Comparison of ENCODE assay signal across 32 cellular contexts in genomic region chr2:10875126-10875525, GRCh38. TPM values are rescaled to one million over a fixed set of nuclear protein-coding genes. Genes with fewer than 3 reads are reported as not detected.
"Had no signal": no experiment of that assay in that cellular context is flagged by ENCODE, and none has a peak within 500 bp of the region (broad histone marks: within the 10 kb centered on the region; RNA-seq: fewer than 3 reads in every experiment).

No MANE protein-coding gene starts in this region.

- H3K4me1 ChIP-seq: ascending aorta, gastroesophageal sphincter, uterus had no signal

- H3K27me3 Mint-ChIP-seq: brain had no signal

- ATAC-seq: activated CD4-positive, CD25-positive, alpha-beta regulatory T cell treated with anti-CD3 and anti-CD28 coated beads, Interleukin-2, amount 50 U/mL, for 24 hours; gastroesophageal sphincter; naive thymus-derived CD4-positive, alpha-beta T cell; T-helper 17 cell had no signal

- H3K4me3 Mint-ChIP-seq: activated naive CD4-positive, alpha-beta T cell treated with anti-CD3 and anti-CD28 coated beads, Interleukin-2, amount 10 ng/mL, durations not matched to agents 7 days and 5 days; activated naive CD8-positive, alpha-beta T cell treated with anti-CD3 and anti-CD28 coated beads, Interleukin-2, amount 10 ng/mL, durations not matched to agents 7 days and 5 days; activated T-helper 1 cell treated with anti-CD3 and anti-CD28 coated beads, Interleukin-12 subunit alpha, Interleukin-12 subunit beta, Interleukin-2, Interleukin-4 antibody, amounts not matched to agents 30 ng/mL and 10 ng/mL and 1 ng/mL, durations not matched to agents 14 hours and 24 hours and 36 hours; brain; mesothelial cell of epicardium; naive thymus-derived CD4-positive, alpha-beta T cell; T-helper 17 cell had no signal

- H3K9me3 Mint-ChIP-seq: activated naive CD8-positive, alpha-beta T cell treated with anti-CD3 and anti-CD28 coated beads, Interleukin-2, amount 10 ng/mL, durations not matched to agents 7 days and 5 days had no signal

- H3K36me3 ChIP-seq: ascending aorta, cardiac muscle cell, gastroesophageal sphincter, ovary, transverse colon, uterus, WERI-Rb-1 had no signal

- H3K27me3 ChIP-seq: ascending aorta, cardiac muscle cell, dorsolateral prefrontal cortex, gastroesophageal sphincter, ovary, transverse colon, uterus had no signal

- H3K27ac ChIP-seq: ascending aorta, cardiac muscle cell, coronary artery, dorsolateral prefrontal cortex, gastroesophageal sphincter, ovary, uterus, WERI-Rb-1 had no signal

- H3K4me3 ChIP-seq: ascending aorta, cardiac muscle cell, coronary artery, dorsolateral prefrontal cortex, gastroesophageal sphincter, ovary, transverse colon, uterus had no signal

- H3K9me3 ChIP-seq: ascending aorta, ovary, uterus had no signal

- H3K4me1 Mint-ChIP-seq: activated naive CD4-positive, alpha-beta T cell treated with anti-CD3 and anti-CD28 coated beads, Interleukin-2, amount 10 ng/mL, durations not matched to agents 7 days and 5 days; mesothelial cell of epicardium; T-helper 17 cell had no signal

- H3K36me3 Mint-ChIP-seq: brain had no signal

- H3K27ac Mint-ChIP-seq: activated naive CD4-positive, alpha-beta T cell treated with anti-CD3 and anti-CD28 coated beads, Interleukin-2, amount 10 ng/mL, durations not matched to agents 7 days and 5 days; activated naive CD8-positive, alpha-beta T cell treated with anti-CD3 and anti-CD28 coated beads, Interleukin-2, amount 10 ng/mL, durations not matched to agents 7 days and 5 days; activated T-helper 1 cell treated with anti-CD3 and anti-CD28 coated beads, Interleukin-12 subunit alpha, Interleukin-12 subunit beta, Interleukin-2, Interleukin-4 antibody, amounts not matched to agents 30 ng/mL and 10 ng/mL and 1 ng/mL, durations not matched to agents 14 hours and 24 hours and 36 hours; brain; mesothelial cell of epicardium; progenitor cell of endocrine pancreas; T-helper 17 cell had no signal

- DNase-seq: activated CD4-positive, alpha-beta T cell treated with anti-CD3 and anti-CD28 coated beads for 48 hours; activated CD4-positive, alpha-beta T cell treated with anti-CD3 and anti-CD28 coated beads, Interleukin-2, amount 50 U/mL, for 48 hours; activated CD8-positive, alpha-beta memory T cell treated with anti-CD3 and anti-CD28 coated beads for 24 hours; activated gamma-delta T cell; activated naive CD4-positive, alpha-beta T cell treated with anti-CD3 and anti-CD28 coated beads, Interleukin-2, amount 10 ng/mL, durations not matched to agents 7 days and 5 days; activated naive CD8-positive, alpha-beta T cell treated with anti-CD3 and anti-CD28 coated beads, Interleukin-2, amount 10 ng/mL, durations not matched to agents 7 days and 5 days; dorsolateral prefrontal cortex; effector memory CD4-positive, alpha-beta T cell; erythroblast; kidney glomerular epithelial cell; mammary epithelial cell; naive thymus-derived CD4-positive, alpha-beta T cell; ovary; retina; stimulated activated CD4-positive, alpha-beta T cell treated with anti-CD3 and anti-CD28 coated beads, Interleukin-15, amount 100 ng/mL, for 24 hours; stimulated activated CD4-positive, alpha-beta T cell treated with anti-CD3 and anti-CD28 coated beads, Interleukin-2, amount 100 ng/mL, for 24 hours; stimulated activated naive CD4-positive, alpha-beta T cell treated with Interleukin-2 at 50 U/mL for 16 hours; T-helper 17 cell; T1000; transverse colon; uterus; WERI-Rb-1 had no signal

RNA-seq across cellular contexts. Expression of gene KCNF1, which starts 36.6 kb away (rescaled TPM):
- total RNA-seq: activated naive CD8-positive, alpha-beta T cell treated with anti-CD3 and anti-CD28 coated beads, Interleukin-2, amount 10 ng/mL, durations not matched to agents 7 days and 5 days; activated T-helper 1 cell treated with anti-CD3 and anti-CD28 coated beads, Interleukin-12 subunit alpha, Interleukin-12 subunit beta, Interleukin-2, Interleukin-4 antibody, amounts not matched to agents 30 ng/mL and 10 ng/mL and 1 ng/mL, durations not matched to agents 14 hours and 24 hours and 36 hours; ascending aorta; naive thymus-derived CD4-positive, alpha-beta T cell; T-helper 17 cell had no signal
- polyA plus RNA-seq: liver; naive thymus-derived CD4-positive, alpha-beta T cell had no signal
